In genomic region chr12:13836116-13836515, GRCh38 we compare ENCODE assay signal across 16 cellular contexts.
DNase-seq lines count a peak whose midpoint lies in the region; ATAC-seq and TF ChIP-seq lines count a peak whose summit lies in the region.
"Had no signal": no experiment of that assay in that cellular context is flagged by ENCODE, and none has a peak within 500 bp of the region (broad histone marks: within the 10 kb centered on the region; RNA-seq: fewer than 3 reads in every experiment).

No MANE protein-coding gene starts in this region.

- no peaks in the 10 kb centered on the region for H3K27me3 ChIP-seq in trophoblast cell (ENCODE audit: insufficient read depth, low read length)
- H3K27me3 ChIP-seq: BE2C had no signal

- DNase-seq in NCI-H69 (lab: John Stamatoyannopoulos, UW) (peak; percentile 29), left kidney (ENCODE audit: low read depth, low spot score) (peak; percentile 69), trophoblast cell (peak; percentile 55 to 74), ureter (ENCODE audit: low spot score) (no peak), MCF 10A (ENCODE audit: unreplicated experiment) (no peak)
- DNase-seq: ACHN; BE2C; C1 segment of cervical spinal cord; Caco-2; CD4-positive, CD25-positive, alpha-beta regulatory T cell; HFFc6; IMR-90 had no signal

- no peak overlapping the region for H2BK120ac ChIP-seq in trophoblast cell (ENCODE audit: insufficient read depth, low read length, poor library complexity)

- H2AFZ ChIP-seq in trophoblast cell (ENCODE audit: insufficient read depth, low read length, poor library complexity) = no peak overlapping the region
- H2AFZ ChIP-seq: GM23338 had no signal

- H3K9ac ChIP-seq in trophoblast cell (ENCODE audit: low read length) = no peak overlapping the region

- no peak overlapping the region for H3K18ac ChIP-seq in trophoblast cell (ENCODE audit: low read length)

- BruUV-seq in MCF 10A (replicated peaks; lab: Mats Ljungman, UMichigan) = no TSS peak

- no peaks in the 10 kb centered on the region for H3K36me3 Mint-ChIP-seq in brain
- no peaks in the 10 kb centered on the region for H3K36me3 Mint-ChIP-seq in MCF 10A (ENCODE audit: insufficient read depth, unreplicated experiment)
- H3K36me3 Mint-ChIP-seq: CD4-positive, CD25-positive, alpha-beta regulatory T cell had no signal

- H3K4me1 Mint-ChIP-seq in brain (peaks cover 45% of the 10 kb centered on the region), MCF 10A (ENCODE audit: insufficient read depth, unreplicated experiment) (no peaks in the 10 kb centered on the region)
- H3K4me1 Mint-ChIP-seq: CD4-positive, CD25-positive, alpha-beta regulatory T cell had no signal

- H4K91ac ChIP-seq in trophoblast cell (ENCODE audit: low read depth, low read length) = no peak overlapping the region

- no peaks in the 10 kb centered on the region for H3K79me1 ChIP-seq in trophoblast cell (ENCODE audit: low read length)

- H3K27me3 Mint-ChIP-seq in brain = peaks cover 3% of the 10 kb centered on the region
- no peaks in the 10 kb centered on the region for H3K27me3 Mint-ChIP-seq in MCF 10A (ENCODE audit: insufficient read depth, unreplicated experiment)

- no peak overlapping the region for H2BK12ac ChIP-seq in trophoblast cell (ENCODE audit: low read length)

- H3K27ac Mint-ChIP-seq in brain (peak overlapping the region; percentile 48 to 97 (median 64)), MCF 10A (ENCODE audit: low read depth, unreplicated experiment) (no peak overlapping the region)
- H3K27ac Mint-ChIP-seq: CD4-positive, CD25-positive, alpha-beta regulatory T cell; GM23338; HFFc6 had no signal

- no peak overlapping the region for H3K14ac ChIP-seq in trophoblast cell (ENCODE audit: low read length)

- H3K23ac ChIP-seq in trophoblast cell (ENCODE audit: low read length) = no peak overlapping the region

- H4K12ac ChIP-seq in trophoblast cell (ENCODE audit: low read depth, low read length) = no peak overlapping the region

- H3K27ac ChIP-seq in trophoblast cell (ENCODE audit: low read depth, low read length) = no peak overlapping the region

- H3K4me3 Mint-ChIP-seq in brain = no peak overlapping the region
- no peak overlapping the region for H3K4me3 Mint-ChIP-seq in MCF 10A (ENCODE audit: unreplicated experiment)
- H3K4me3 Mint-ChIP-seq: CD4-positive, CD25-positive, alpha-beta regulatory T cell; GM23338; HFFc6 had no signal

- POLR2A ChIA-PET in MCF 10A (lab: Yijun Ruan, JAX) = no interaction called here

- no peaks in the 10 kb centered on the region for H3K9me3 Mint-ChIP-seq in brain
- H3K9me3 Mint-ChIP-seq in MCF 10A (ENCODE audit: unreplicated experiment) = no peaks in the 10 kb centered on the region
- H3K9me3 Mint-ChIP-seq: GM23338 had no signal

- H2BK5ac ChIP-seq in trophoblast cell (ENCODE audit: low read depth, low read length, poor library complexity) = no peak overlapping the region

- H3K4me2 ChIP-seq in trophoblast cell (ENCODE audit: low read length) = no peak overlapping the region
- H3K4me2 ChIP-seq: GM23338 had no signal

- H4K8ac ChIP-seq in trophoblast cell (ENCODE audit: low read depth, low read length) = no peak overlapping the region

- TF ChIP-seq CTCF in brain (conservative IDR thresholded peaks at IDR 0.05) (no peak), MCF 10A (IDR thresholded peaks at IDR 0.05; ENCODE audit: unreplicated experiment) (no peak)

- intact Hi-C loops in MCF 10A (cut with micrococcal nuclease) = no loop called here

- no peaks in the 10 kb centered on the region for H3K4me1 ChIP-seq in trophoblast cell (ENCODE audit: control insufficient read depth in 1 of 2, insufficient read depth in 2 of 2, low read length in 2 of 2)
- H3K4me1 ChIP-seq: BE2C, Caco-2 had no signal

- no peaks in the 10 kb centered on the region for H3K79me2 ChIP-seq in trophoblast cell (ENCODE audit: control insufficient read depth, insufficient read depth, low read length, poor library complexity)

- H3K4ac ChIP-seq in trophoblast cell (ENCODE audit: low read depth, low read length) = no peak overlapping the region

- H3K9me3 ChIP-seq in trophoblast cell (ENCODE audit: insufficient read depth, low read depth, low read length) = no peaks in the 10 kb centered on the region
- H3K9me3 ChIP-seq: BE2C, Caco-2 had no signal

- H2AK5ac ChIP-seq in trophoblast cell (ENCODE audit: low read length) = no peak overlapping the region

- no peak for ATAC-seq in HG02623 (IDR thresholded peaks at IDR 0.05; ENCODE audit: unreplicated experiment)
- ATAC-seq: GM23338, HCT116 had no signal

- no peak overlapping the region for H3K4me3 ChIP-seq in trophoblast cell (ENCODE audit: low read depth, low read length)
- H3K4me3 ChIP-seq: GM23338 had no signal

- CTCF ChIA-PET in MCF 10A (lab: Yijun Ruan, JAX) = no interaction called here

- no peaks in the 10 kb centered on the region for H3K36me3 ChIP-seq in trophoblast cell (ENCODE audit: control insufficient read depth in 1 of 2, insufficient read depth in 2 of 2, low read length in 2 of 2)
- H3K36me3 ChIP-seq: BE2C had no signal

- WGBS in trophoblast cell (ENCODE audit: extremely low coverage, insufficient coverage, insufficient read length) = no CpG with 5 or more reads among the region's 4 CpGs

Comparison
In these comparisons a context has a peak if more than half of its experiments do, and no peak if none do; other contexts are left out.
1. DNase-seq: peak in NCI-H69 (single experiment), left kidney (single experiment) and trophoblast cell (2 of 2); none in ureter (single experiment) and MCF 10A (single experiment).